In the genomic region with DNA sequence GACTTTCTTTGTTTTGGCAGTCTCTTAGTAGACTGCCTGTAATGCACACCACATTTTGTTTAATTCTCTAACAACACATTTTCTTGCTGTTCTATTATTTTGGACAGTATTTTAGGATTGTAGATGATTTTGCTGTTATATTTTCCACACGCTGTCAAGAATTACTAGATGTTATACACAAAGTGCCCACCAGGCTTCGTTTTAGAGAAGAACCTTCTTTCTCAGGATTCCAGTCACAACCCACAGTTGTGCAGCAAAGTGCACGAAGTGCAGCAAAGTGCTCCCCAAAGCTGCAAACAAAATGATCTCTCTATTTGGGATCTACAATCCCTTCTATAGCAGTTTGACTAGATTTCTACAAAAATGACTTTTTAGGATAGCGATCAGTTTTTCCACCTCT, we compare ENCODE assay signal across 12 cellular contexts. TPM values are rescaled to one million over a fixed set of nuclear protein-coding genes. Genes with fewer than 3 reads are reported as not detected.
DNase-seq lines count a peak whose midpoint lies in the region; ATAC-seq and TF ChIP-seq lines count a peak whose summit lies in the region.
"Had no signal": no experiment of that assay in that cellular context is flagged by ENCODE, and none has a peak within 500 bp of the region (broad histone marks: within the 10 kb centered on the region; RNA-seq: fewer than 3 reads in every experiment).

No MANE protein-coding gene starts in this region.

- WGBS in adrenal gland, 4 donors = 90 to 95% (median 93%) methylated on average over 4 of the region's 4 CpGs
- WGBS in mesendoderm (ENCODE audit: extremely low coverage, insufficient coverage, low lambda C conversion rate) = no CpG with 5 or more reads among the region's 4 CpGs

- no peak overlapping the region for H3K9ac ChIP-seq in mesendoderm (ENCODE audit: low read length)

- ATAC-seq in GM19328 (IDR thresholded peaks at IDR 0.05; ENCODE audit: unreplicated experiment) = no peak
- ATAC-seq: body of pancreas, left lung had no signal

- H2BK120ac ChIP-seq in mesendoderm (ENCODE audit: low read depth, low read length) = no peak overlapping the region

- peaks cover 10 to 12% of the 10 kb centered on the region in 2 donors for H3K4me1 ChIP-seq in adrenal gland (replicated peaks in 1 of 2)
- peaks cover 2% of the 10 kb centered on the region for H3K4me1 ChIP-seq in mesendoderm (ENCODE audit: control insufficient read depth, low read depth, low read length)

- H2AK5ac ChIP-seq in mesendoderm (ENCODE audit: low read length) = no peak overlapping the region

- peaks cover 1% of the 10 kb centered on the region; the same call in 1 of the 2 replicates for H3K36me3 ChIP-seq in BJ (ENCODE audit: control insufficient read depth, insufficient read depth, low read length)
- H3K36me3 ChIP-seq in adrenal gland (replicated peaks in 1 of 2) = peaks cover 0 to 11% of the 10 kb centered on the region in 2 donors
- H3K36me3 ChIP-seq in mesendoderm (ENCODE audit: control insufficient read depth, insufficient read depth, low read length) = peaks cover 4% of the 10 kb centered on the region

- H3K23ac ChIP-seq in mesendoderm (ENCODE audit: low read length) = no peak overlapping the region

- no peak overlapping the region for H4K8ac ChIP-seq in mesendoderm (ENCODE audit: low read depth, low read length)

- POLR2A ChIA-PET in BJ (lab: Charles Lee) = no interaction called here

- H3K4me3 ChIP-seq in BJ (ENCODE audit: low read depth, low read length) = no peak overlapping the region
- H3K4me3 ChIP-seq in adrenal gland = no peak overlapping the region
- H3K4me3 ChIP-seq in mesendoderm (ENCODE audit: low read length) = no peak overlapping the region
- H3K4me3 ChIP-seq: body of pancreas, left lung, testis had no signal

- no peak overlapping the region for H2BK15ac ChIP-seq in mesendoderm (replicated peaks; ENCODE audit: low read depth)

- no peak overlapping the region for H4K5ac ChIP-seq in mesendoderm (ENCODE audit: low read length)

- H3K27me3 ChIP-seq in BJ (ENCODE audit: control insufficient read depth, insufficient read depth, low read length) = no peaks in the 10 kb centered on the region
- no peaks in the 10 kb centered on the region for H3K27me3 ChIP-seq in adrenal gland
- no peaks in the 10 kb centered on the region for H3K27me3 ChIP-seq in mesendoderm (ENCODE audit: insufficient read depth, low read length, poor library complexity)
- H3K27me3 ChIP-seq: body of pancreas, left lung, testis had no signal

- no peak overlapping the region for H3K18ac ChIP-seq in mesendoderm (ENCODE audit: low read length)

- H3K79me1 ChIP-seq in mesendoderm (ENCODE audit: low read length) = peaks cover 15% of the 10 kb centered on the region

- no peak overlapping the region for H3K4ac ChIP-seq in mesendoderm (ENCODE audit: low read depth, low read length)

- DNase-seq in BJ (ENCODE audit: low read depth) (no peak), adrenal gland (no peak), mesendoderm (peak; percentile 26), C1 segment of cervical spinal cord (lab: John Stamatoyannopoulos, UW) (no peak), NCI-H226 (no peak), NCI-H1092 treated with DMSO at 0.1 percent for 48 hours (lab: John Stamatoyannopoulos, UW) (no peak)
- DNase-seq: body of pancreas, left lung, NCI-H1436, testis had no signal

- H3K4me2 ChIP-seq in mesendoderm (ENCODE audit: low read length) = no peak overlapping the region

- TF ChIP-seq CTCF in BJ (IDR thresholded peaks at IDR 0.05; ENCODE audit: insufficient read depth, low read depth, low read length) (peak; percentile 11; the same call in 1 of the 2 replicates), GM12873 (IDR thresholded peaks at IDR 0.05; ENCODE audit: insufficient read depth, low read depth, low read length, missing control alignments) (peak; percentile 26), adrenal gland (IDR thresholded peaks at IDR 0.05) (peak in 5 of 6 experiments; percentile 10 to 21 (median 18))

- H3K56ac ChIP-seq in mesendoderm (ENCODE audit: low read length) = no peak overlapping the region

- H3K79me2 ChIP-seq in mesendoderm (ENCODE audit: control insufficient read depth, insufficient read depth, low read length) = peaks cover 45% of the 10 kb centered on the region

- TF ChIP-seq POLR2A in adrenal gland (IDR thresholded peaks at IDR 0.05) = no peak

- CTCF ChIA-PET in BJ (lab: Yijun Ruan, JAX) = no interaction called here

- no peak overlapping the region for H2BK5ac ChIP-seq in mesendoderm (ENCODE audit: low read length)

- no peaks in the 10 kb centered on the region for H3K9me3 ChIP-seq in adrenal gland (replicated peaks in 1 of 3)
- H3K9me3 ChIP-seq: body of pancreas, testis had no signal

- no peak overlapping the region for H3K27ac ChIP-seq in adrenal gland
- no peak overlapping the region for H3K27ac ChIP-seq in mesendoderm (ENCODE audit: low read depth, low read length)
- H3K27ac ChIP-seq: body of pancreas, left lung, testis had no signal

- intact Hi-C loops in adrenal gland (cut with DNase I) = no loop called here

RNA-seq across cellular contexts. Expression of a gene that starts 2.4 kb away (rescaled TPM):
- polyA plus RNA-seq in BJ (2011; rRNA removed) = 2.1 and 3.2 TPM in 2 replicates
- polyA minus RNA-seq in BJ (2011; rRNA and poly(A)+ RNA removed) = 3.8 and 5.0 TPM in 2 replicates
- total RNA-seq in adrenal gland = 10 to 100 TPM in 6 of 8 donors, 1 to 10 TPM in 2; 5.5 to 19.9 (median 14.1) TPM
- 10 to 100 TPM in 2 of 3 donors, 1 to 10 TPM in 1; 9.3 to 16.7 (median 10.9) TPM for polyA plus RNA-seq in adrenal gland
- 12.6 TPM for polyA plus RNA-seq in mesendoderm (2013, experiment 1 of 2)
- polyA plus RNA-seq in mesendoderm (2013, experiment 2 of 2) = 12.7 TPM

RNA-seq across cellular contexts. Expression of a gene that starts 34.7 kb away (rescaled TPM):
- polyA plus RNA-seq in BJ (2011; rRNA removed) = 0.04 TPM in 1 of 2 replicates, not detected in the other
- polyA minus RNA-seq in BJ (2011; rRNA and poly(A)+ RNA removed) = 0.14 and 0.21 TPM in 2 replicates
- under 1 TPM in 3 of 8 donors, not detected in 5; 0.11 to 0.78 (median 0.19) TPM for total RNA-seq in adrenal gland
- polyA plus RNA-seq in adrenal gland = under 1 TPM in 1 of 3 donors, not detected in 2; 0.08 TPM
- polyA plus RNA-seq in mesendoderm (2013, experiment 1 of 2) = 11.8 TPM
- polyA plus RNA-seq in mesendoderm (2013, experiment 2 of 2) = 11.6 TPM
- total RNA-seq: body of pancreas had no signal
